In genomic region chr13:33217256-33217655, GRCh38 we compare ENCODE assay signal across 19 cellular contexts.
DNase-seq lines count a peak whose midpoint lies in the region; ATAC-seq, FAIRE-seq and TF ChIP-seq lines count a peak whose summit lies in the region.
"Had no signal": no experiment of that assay in that cellular context is flagged by ENCODE, and none has a peak within 500 bp of the region (broad histone marks: within the 10 kb centered on the region; RNA-seq: fewer than 3 reads in every experiment).

No MANE protein-coding gene starts in this region.

- peak overlapping the region; percentile 34; the same call in 1 of the 2 replicates for H4K5ac ChIP-seq in IMR-90 (ENCODE audit: low read depth, low read length)
- H4K5ac ChIP-seq in mesendoderm (ENCODE audit: low read length): no peak overlapping the region

- no peak overlapping the region for H2AK9ac ChIP-seq in IMR-90 (replicated peaks; ENCODE audit: low read depth, low read length, poor library complexity)

- FAIRE-seq in RCC 7860 (lab: Jason Lieb, UNC): no peak
- FAIRE-seq: frontal cortex had no signal

- H3K4ac ChIP-seq in IMR-90 (ENCODE audit: low read depth, low read length): peak overlapping the region; percentile 52
- H3K4ac ChIP-seq in mesendoderm (ENCODE audit: low read depth, low read length): no peak overlapping the region

- CTCF ChIA-PET in IMR-90 (lab: Yijun Ruan, JAX): no interaction called here

- H3K4me1 ChIP-seq in IMR-90 (ENCODE audit: control insufficient read depth, insufficient read depth, low read length): peaks cover 30% of the 10 kb centered on the region
- peaks cover 19% of the 10 kb centered on the region for H3K4me1 ChIP-seq in right cardiac atrium (ENCODE audit: control insufficient read depth, insufficient read depth, low read length)
- peaks cover 0 to 71% (median 66%) of the 10 kb centered on the region in 4 donors for H3K4me1 ChIP-seq in sigmoid colon
- H3K4me1 ChIP-seq in mesendoderm (ENCODE audit: control insufficient read depth, low read depth, low read length): peaks cover 4% of the 10 kb centered on the region

- H4K91ac ChIP-seq in IMR-90 (ENCODE audit: insufficient read depth, low read depth, low read length): peak overlapping the region; percentile 65

- H3K36me3 ChIP-seq in IMR-90 (ENCODE audit: control insufficient read depth, insufficient read depth, low read length) (peaks cover 12% of the 10 kb centered on the region), brain microvascular endothelial cell (replicated peaks) (peaks cover 10% of the 10 kb centered on the region), sigmoid colon (no peaks in the 10 kb centered on the region), mesendoderm (ENCODE audit: control insufficient read depth, insufficient read depth, low read length) (no peaks in the 10 kb centered on the region)
- H3K36me3 ChIP-seq: cardiac muscle cell, spleen, uterus had no signal

- peak overlapping the region; percentile 42 for H2BK5ac ChIP-seq in IMR-90 (ENCODE audit: low read depth, low read length, poor library complexity, severe bottlenecking)
- H2BK5ac ChIP-seq in mesendoderm (ENCODE audit: low read length): no peak overlapping the region

- peaks cover 36 to 79% of the 10 kb centered on the region in 2 experiments for H3K79me1 ChIP-seq in IMR-90 (ENCODE audit: low read depth in 1 of 2, low read length in 2 of 2)
- no peaks in the 10 kb centered on the region for H3K79me1 ChIP-seq in mesendoderm (ENCODE audit: low read length)

- no peak overlapping the region for H2AFZ ChIP-seq in IMR-90 (replicated peaks; ENCODE audit: low read length, poor library complexity)

- TF ChIP-seq EP300 in sigmoid colon (IDR thresholded peaks at IDR 0.05): no peak

- H2BK120ac ChIP-seq in IMR-90 (ENCODE audit: low read depth, low read length) (peak overlapping the region; percentile 60), mesendoderm (ENCODE audit: low read depth, low read length) (no peak overlapping the region)

- no peak overlapping the region for H3K56ac ChIP-seq in IMR-90 (ENCODE audit: extremely low read depth, insufficient read depth, low read length)
- H3K56ac ChIP-seq in mesendoderm (ENCODE audit: low read length): no peak overlapping the region

- H3K18ac ChIP-seq in IMR-90 (ENCODE audit: low read depth, low read length) (peak overlapping the region; percentile 45; the same call in 1 of the 2 replicates), mesendoderm (ENCODE audit: low read length) (no peak overlapping the region)

- H3K9ac ChIP-seq in IMR-90 (ENCODE audit: low read depth, low read length) (no peak overlapping the region), mesendoderm (ENCODE audit: low read length) (no peak overlapping the region)

- H3K4me3 ChIP-seq in IMR-90 (ENCODE audit: insufficient read depth, low read depth, low read length) (no peak overlapping the region), brain microvascular endothelial cell (ENCODE audit: low read depth, low read length) (no peak overlapping the region), right cardiac atrium (ENCODE audit: low read length) (no peak overlapping the region), sigmoid colon (no peak overlapping the region), mesendoderm (ENCODE audit: low read length) (no peak overlapping the region)
- H3K4me3 ChIP-seq: cardiac muscle cell, spleen, uterus had no signal

- WGBS in IMR-90 (ENCODE audit: extremely low coverage in 2 of 2, insufficient read length in 1 of 2), 2 experiments: no CpG with 5 or more reads among the region's 3 CpGs
- WGBS in right cardiac atrium: 55% methylated on average over 3 of the region's 3 CpGs
- WGBS in sigmoid colon, 2 donors: 60 to 72% methylated on average over 3 of the region's 3 CpGs
- no CpG with 5 or more reads among the region's 3 CpGs for whole genome bisulfite sequencing in mesendoderm (ENCODE audit: extremely low coverage, insufficient coverage, low lambda C conversion rate)

- TF ChIP-seq POLR2A in IMR-90 (IDR thresholded peaks at IDR 0.05; ENCODE audit: low read depth, low read length) (no peak), sigmoid colon (IDR thresholded peaks at IDR 0.05) (no peak)

- H2BK15ac ChIP-seq in IMR-90 (ENCODE audit: low read depth, low read length) (peak overlapping the region; percentile 8; the same call in 2 of the 3 replicates), mesendoderm (replicated peaks; ENCODE audit: low read depth) (no peak overlapping the region)

- DNase-seq in IMR-90 (no peak), brain microvascular endothelial cell (no peak), right cardiac atrium (peak in 1 of 3 donors; percentile 53), sigmoid colon (no peak), RCC 7860 (ENCODE audit: low spot score) (no peak), mesendoderm (no peak)
- DNase-seq: activated CD4-positive, alpha-beta T cell treated with anti-CD3 and anti-CD28 coated beads for 4 hours; activated T-cell treated with anti-CD3 and anti-CD28 coated beads for 4 hours; effector memory CD8-positive, alpha-beta T cell; NCI-H1092; NCI-H2171 treated with DMSO at 0.1 percent for 48 hours; SIG-M5; spleen; stimulated activated naive CD4-positive, alpha-beta T cell; uterus had no signal

- H3K9me3 ChIP-seq in IMR-90 (ENCODE audit: control insufficient read depth, insufficient read depth, low read length): no peaks in the 10 kb centered on the region
- H3K9me3 ChIP-seq in right cardiac atrium (ENCODE audit: control insufficient read depth, low read length): no peaks in the 10 kb centered on the region
- no peaks in the 10 kb centered on the region for H3K9me3 ChIP-seq in sigmoid colon
- H3K9me3 ChIP-seq: spleen, uterus had no signal

- H4K8ac ChIP-seq in IMR-90 (ENCODE audit: low read depth in 2 of 2, low read length in 2 of 2) (peak overlapping the region; percentile 32 to 57; a peak in 3 of 4 replicates), mesendoderm (ENCODE audit: low read depth, low read length) (no peak overlapping the region)

- dilution Hi-C loops in IMR-90 (cut with HindIII; ENCODE audit: low sequenced_read_pairs, unreplicated experiment): no loop called here

- in situ Hi-C loops in IMR-90 (cut with MboI; ENCODE audit: low sequenced_read_pairs): no loop called here
- in situ Hi-C loops in brain microvascular endothelial cell (cut with HindIII; ENCODE audit: low pct_ligation_motif_present, low sequenced_read_pairs): no loop called here

- peak overlapping the region; percentile 77; the same call in 1 of the 2 replicates for H2AK5ac ChIP-seq in IMR-90 (ENCODE audit: low read depth, low read length)
- no peak overlapping the region for H2AK5ac ChIP-seq in mesendoderm (ENCODE audit: low read length)

- peak overlapping the region; percentile 82 for H3K14ac ChIP-seq in IMR-90 (replicated peaks; ENCODE audit: low read depth, low read length)

- TF ChIP-seq CTCF in IMR-90 (conservative IDR thresholded peaks at IDR 0.05; ENCODE audit: low read depth, low read length) (no peak), brain microvascular endothelial cell (IDR thresholded peaks at IDR 0.05; ENCODE audit: low read depth, low read length, missing control alignments) (no peak), sigmoid colon (IDR thresholded peaks at IDR 0.05) (no peak)

- H4K20me1 ChIP-seq in IMR-90 (ENCODE audit: insufficient read depth, low read length): peaks cover 28% of the 10 kb centered on the region

- peak overlapping the region; percentile 77 for H3K23ac ChIP-seq in IMR-90 (ENCODE audit: low read depth, low read length)
- no peak overlapping the region for H3K23ac ChIP-seq in mesendoderm (ENCODE audit: low read length)

- no peaks in the 10 kb centered on the region for H3K79me2 ChIP-seq in mesendoderm (ENCODE audit: control insufficient read depth, insufficient read depth, low read length)

- H2BK20ac ChIP-seq in IMR-90 (ENCODE audit: low read depth, low read length): peak overlapping the region; percentile 73

- no TSS peak for BruUV-seq in IMR-90 (replicated peaks; lab: Mats Ljungman, UMichigan)

- no peak for ATAC-seq in IMR-90 (ENCODE audit: low read depth)
- peak; percentile 39 to 53 for ATAC-seq in right cardiac atrium
- no peak for ATAC-seq in GM21447 (IDR thresholded peaks at IDR 0.05; ENCODE audit: unreplicated experiment)
- ATAC-seq in GM19455 (IDR thresholded peaks at IDR 0.05; ENCODE audit: unreplicated experiment): no peak
- ATAC-seq: effector memory CD8-positive, alpha-beta T cell had no signal

- POLR2A ChIA-PET in IMR-90 (lab: Charles Lee; ENCODE audit: unreplicated experiment): interaction anchor here (0.7 kb wide), 1 partner anchor 1305 kb away, joined by 3 read pairs; no protein-coding TSS in a partner anchor

- H3K27me3 ChIP-seq in IMR-90 (ENCODE audit: control insufficient read depth, insufficient read depth, low read length) (no peaks in the 10 kb centered on the region), brain microvascular endothelial cell (replicated peaks) (no peaks in the 10 kb centered on the region), right cardiac atrium (ENCODE audit: control insufficient read depth, insufficient read depth) (no peaks in the 10 kb centered on the region), sigmoid colon (no peaks in the 10 kb centered on the region), mesendoderm (ENCODE audit: insufficient read depth, low read length, poor library complexity) (no peaks in the 10 kb centered on the region)
- H3K27me3 ChIP-seq: cardiac muscle cell, spleen, uterus had no signal

- peaks cover 27% of the 10 kb centered on the region for H3K9me1 ChIP-seq in IMR-90 (ENCODE audit: insufficient read depth, low read length)

- peak overlapping the region; percentile 2; the same call in 1 of the 2 replicates for H3K27ac ChIP-seq in IMR-90 (ENCODE audit: insufficient read depth, low read length)
- peak overlapping the region; percentile 74 for H3K27ac ChIP-seq in brain microvascular endothelial cell
- H3K27ac ChIP-seq in right cardiac atrium (ENCODE audit: low read length): peak overlapping the region; percentile 44
- peak overlapping the region in 3 of 4 donors; percentile 13 to 79 (median 18) for H3K27ac ChIP-seq in sigmoid colon
- no peak overlapping the region for H3K27ac ChIP-seq in mesendoderm (ENCODE audit: low read depth, low read length)
- H3K27ac ChIP-seq: cardiac muscle cell, spleen had no signal

- H3K4me2 ChIP-seq in IMR-90 (ENCODE audit: low read depth, low read length) (no peak overlapping the region), mesendoderm (ENCODE audit: low read length) (no peak overlapping the region)

- no peak for TF ChIP-seq RAD21 in IMR-90 (IDR thresholded peaks at IDR 0.05; ENCODE audit: low read length)

- intact Hi-C loops in IMR-90 (cut with micrococcal nuclease) (no loop called here), right cardiac atrium (cut with DNase I) (no loop called here), sigmoid colon (cut with DNase I) (loop anchor here (5.0 kb wide), 1 partner anchor 60 kb away; no protein-coding TSS in a partner anchor)

TF ChIP-seq in IMR-90, 13 proteins besides CTCF, POLR2A, EP300 and RAD21 (continues in another document):
- TF ChIP-seq MAFK (IDR thresholded peaks at IDR 0.05; ENCODE audit: low read depth, low read length): no peak
- no peak for TF ChIP-seq BHLHE40 (IDR thresholded peaks at IDR 0.05; ENCODE audit: low read depth, low read length)
- TF ChIP-seq MAZ (IDR thresholded peaks at IDR 0.05; ENCODE audit: borderline replicate concordance, low read depth, low read length): no peak

Comparison
In these comparisons a context has a peak if more than half of its experiments do, and no peak if none do; other contexts are left out.
1. ATAC-seq: peak in right cardiac atrium (2 of 2); none in IMR-90 (single experiment), GM21447 (single experiment) and GM19455 (single experiment).